Comparison of ENCODE assay signal across 20 cellular contexts in the genomic region with DNA sequence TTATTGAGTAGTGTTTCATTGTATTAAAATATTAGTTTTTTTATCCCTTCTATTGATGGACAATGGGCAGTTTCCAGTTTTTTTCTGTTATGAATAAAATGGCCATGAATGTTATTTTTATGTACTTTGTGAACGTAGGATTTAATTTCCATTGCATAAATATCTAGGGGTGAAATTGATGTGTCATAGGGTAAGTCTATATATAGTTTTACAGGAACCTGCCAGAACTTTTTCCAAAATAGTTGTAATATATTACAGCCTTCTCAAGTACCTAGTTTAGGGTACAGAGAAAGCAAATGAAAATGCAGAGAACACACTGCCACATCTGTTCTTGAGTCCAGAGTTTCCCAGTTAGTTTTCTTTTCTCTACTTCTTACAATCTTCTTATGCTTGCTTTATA.
"Had no signal": no experiment of that assay in that cellular context is flagged by ENCODE, and none has a peak within 500 bp of the region (broad histone marks: within the 10 kb centered on the region; RNA-seq: fewer than 3 reads in every experiment).

No MANE protein-coding gene starts in this region.

- H3K4me1 Mint-ChIP-seq: activated CD4-positive, alpha-beta T cell treated with anti-CD3 and anti-CD28 coated beads, Interleukin-2, amount 10 ng/mL, durations not matched to agents 7 days and 5 days; activated naive CD4-positive, alpha-beta T cell treated with anti-CD3 and anti-CD28 coated beads, Interleukin-2, amount 10 ng/mL, durations not matched to agents 7 days and 5 days; activated naive CD8-positive, alpha-beta T cell treated with anti-CD3 and anti-CD28 coated beads, Interleukin-2, amount 50 U/mL, for 24 hours; neural crest cell; stimulated activated naive B cell treated with anti-CD40 and anti-IgM and Interleukin-4, amounts not matched to agents 10 μg/mL and 1 μg/mL and 100 μg/mL, for 72 hours had no signal

- H3K36me3 ChIP-seq: ascending aorta, breast epithelium, esophagus squamous epithelium, right lobe of liver, thoracic aorta had no signal

- H3K4me1 ChIP-seq: ascending aorta, breast epithelium, esophagus squamous epithelium, right lobe of liver had no signal

- H3K27me3 ChIP-seq: ascending aorta, breast epithelium, esophagus squamous epithelium, right lobe of liver had no signal

- DNase-seq: activated CD4-positive, alpha-beta T cell treated with anti-CD3 and anti-CD28 coated beads, Interleukin-2, amount 10 ng/mL, durations not matched to agents 7 days and 5 days; activated CD8-positive, alpha-beta memory T cell treated with anti-CD3 and anti-CD28 coated beads, Interleukin-2, amount 50 U/mL, for 4 hours; activated effector memory CD4-positive, alpha-beta T cell treated with Interleukin-2 at 50 U/mL for 16 hours; activated naive CD4-positive, alpha-beta T cell treated with anti-CD3 and anti-CD28 coated beads, Interleukin-2, amount 10 ng/mL, durations not matched to agents 7 days and 5 days; activated naive CD8-positive, alpha-beta T cell treated with anti-CD3 and anti-CD28 coated beads, Interleukin-2, amount 50 U/mL, for 24 hours; activated T-cell treated with anti-CD3 and anti-CD28 coated beads, Interleukin-2, amount 50 U/mL, for 4 hours; effector CD8-positive, alpha-beta T cell; esophagus squamous epithelium; foreskin melanocyte; kidney; midbrain; right lobe of liver; stimulated activated naive B cell treated with anti-CD40 and anti-IgM and Interleukin-4, amounts not matched to agents 10 μg/mL and 1 μg/mL and 100 μg/mL, for 72 hours had no signal

- H3K27me3 Mint-ChIP-seq: activated CD4-positive, alpha-beta T cell treated with anti-CD3 and anti-CD28 coated beads, Interleukin-2, amount 10 ng/mL, durations not matched to agents 7 days and 5 days; activated naive CD4-positive, alpha-beta T cell treated with anti-CD3 and anti-CD28 coated beads, Interleukin-2, amount 10 ng/mL, durations not matched to agents 7 days and 5 days; activated naive CD8-positive, alpha-beta T cell treated with anti-CD3 and anti-CD28 coated beads, Interleukin-2, amount 50 U/mL, for 24 hours; stimulated activated naive B cell treated with anti-CD40 and anti-IgM and Interleukin-4, amounts not matched to agents 10 μg/mL and 1 μg/mL and 100 μg/mL, for 72 hours had no signal

- H3K36me3 Mint-ChIP-seq: activated naive CD4-positive, alpha-beta T cell treated with anti-CD3 and anti-CD28 coated beads, Interleukin-2, amount 10 ng/mL, durations not matched to agents 7 days and 5 days; stimulated activated naive B cell treated with anti-CD40 and anti-IgM and Interleukin-4, amounts not matched to agents 10 μg/mL and 1 μg/mL and 100 μg/mL, for 72 hours had no signal

- ATAC-seq: activated naive CD8-positive, alpha-beta T cell treated with anti-CD3 and anti-CD28 coated beads, Interleukin-2, amount 50 U/mL, for 24 hours; activated T-cell treated with anti-CD3 and anti-CD28 coated beads, Interleukin-2, amount 50 U/mL, for 4 hours; left lobe of liver; right lobe of liver; stimulated activated naive B cell treated with anti-CD40 and anti-IgM and Interleukin-4, amounts not matched to agents 10 μg/mL and 1 μg/mL and 100 μg/mL, for 72 hours had no signal

- H3K27ac ChIP-seq: ascending aorta, breast epithelium, esophagus squamous epithelium, right lobe of liver, thoracic aorta had no signal

- H3K9me3 Mint-ChIP-seq: activated CD4-positive, alpha-beta T cell treated with anti-CD3 and anti-CD28 coated beads, Interleukin-2, amount 10 ng/mL, durations not matched to agents 7 days and 5 days; activated naive CD4-positive, alpha-beta T cell treated with anti-CD3 and anti-CD28 coated beads, Interleukin-2, amount 10 ng/mL, durations not matched to agents 7 days and 5 days; activated T-cell treated with anti-CD3 and anti-CD28 coated beads, Interleukin-2, amount 50 U/mL, for 4 hours; neural crest cell; T-helper 1 cell treated with Interleukin-12 subunit alpha and Interleukin-12 subunit beta and Interleukin-4 antibody, amounts not matched to agents 30 μg/mL and 1 μg/mL, for 36 hours had no signal

- H3K4me3 Mint-ChIP-seq: activated CD4-positive, alpha-beta T cell treated with anti-CD3 and anti-CD28 coated beads, Interleukin-2, amount 10 ng/mL, durations not matched to agents 7 days and 5 days; activated naive CD4-positive, alpha-beta T cell treated with anti-CD3 and anti-CD28 coated beads, Interleukin-2, amount 10 ng/mL, durations not matched to agents 7 days and 5 days; activated naive CD8-positive, alpha-beta T cell treated with anti-CD3 and anti-CD28 coated beads, Interleukin-2, amount 50 U/mL, for 24 hours; activated T-cell treated with anti-CD3 and anti-CD28 coated beads, Interleukin-2, amount 50 U/mL, for 4 hours; neural crest cell; stimulated activated naive B cell treated with anti-CD40 and anti-IgM and Interleukin-4, amounts not matched to agents 10 μg/mL and 1 μg/mL and 100 μg/mL, for 72 hours; T-helper 1 cell treated with Interleukin-12 subunit alpha and Interleukin-12 subunit beta and Interleukin-4 antibody, amounts not matched to agents 30 μg/mL and 1 μg/mL, for 36 hours had no signal

- H3K4me3 ChIP-seq: ascending aorta, breast epithelium, esophagus squamous epithelium, lung, right lobe of liver, thoracic aorta had no signal

- H3K27ac Mint-ChIP-seq: activated CD4-positive, alpha-beta T cell treated with anti-CD3 and anti-CD28 coated beads, Interleukin-2, amount 10 ng/mL, durations not matched to agents 7 days and 5 days; activated naive CD4-positive, alpha-beta T cell treated with anti-CD3 and anti-CD28 coated beads, Interleukin-2, amount 10 ng/mL, durations not matched to agents 7 days and 5 days; activated naive CD8-positive, alpha-beta T cell treated with anti-CD3 and anti-CD28 coated beads, Interleukin-2, amount 50 U/mL, for 24 hours; stimulated activated naive B cell treated with anti-CD40 and anti-IgM and Interleukin-4, amounts not matched to agents 10 μg/mL and 1 μg/mL and 100 μg/mL, for 72 hours; T-helper 1 cell treated with Interleukin-12 subunit alpha and Interleukin-12 subunit beta and Interleukin-4 antibody, amounts not matched to agents 30 μg/mL and 1 μg/mL, for 36 hours had no signal
